8 cellular contexts compared by ENCODE assay signal in the genomic region with DNA sequence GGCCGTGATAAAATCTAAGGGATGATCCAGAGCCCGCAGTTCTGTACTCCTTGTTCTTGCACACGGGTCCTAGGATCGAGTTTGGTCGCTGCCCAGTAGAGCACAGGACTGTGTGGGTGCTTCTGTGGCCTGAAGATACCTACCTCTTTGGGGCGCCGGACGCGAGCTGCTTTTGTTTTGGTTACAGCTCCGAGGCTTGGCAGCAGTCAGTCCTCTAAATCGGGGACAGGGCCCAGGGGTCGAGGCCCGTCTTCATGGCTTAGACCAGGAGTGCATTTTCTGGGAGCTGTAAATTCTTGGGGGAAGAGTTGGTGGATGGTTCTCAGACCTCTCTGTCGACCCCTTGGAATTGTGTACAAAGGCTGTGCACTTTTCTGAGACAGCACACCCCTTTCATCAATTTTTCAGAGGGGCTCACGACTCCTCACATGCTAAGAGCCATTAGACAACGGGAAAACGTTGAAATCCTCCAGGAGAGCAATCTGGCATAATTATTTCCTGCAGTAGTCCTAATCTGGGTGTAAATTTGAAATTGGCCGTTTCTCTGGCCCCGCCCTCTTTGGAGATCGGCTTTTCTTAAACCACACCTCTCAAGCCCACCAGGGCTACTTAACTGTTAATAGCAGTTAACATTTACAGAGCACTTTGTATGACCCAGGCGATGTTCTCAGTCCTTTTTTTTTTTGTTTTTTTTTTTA. TPM values are rescaled to one million over a fixed set of nuclear protein-coding genes. Genes with fewer than 3 reads are reported as not detected.
DNase-seq lines count a peak whose midpoint lies in the region; ATAC-seq and TF ChIP-seq lines count a peak whose summit lies in the region.

No MANE protein-coding gene starts in this region.

- H3K9me2 ChIP-seq in OCI-LY1 (ENCODE audit: low read depth, low read length): no peaks in the 10 kb centered on the region

- H3K4ac ChIP-seq in neuronal stem cell (ENCODE audit: low read length): no peak overlapping the region

- H3K4me3 ChIP-seq in A673 (ENCODE audit: low read depth, low read length, poor library complexity, severe bottlenecking) (peak overlapping the region; percentile 95), OCI-LY1 (ENCODE audit: low read depth, low read length, poor library complexity, severe bottlenecking) (peak overlapping the region; percentile 86), neuronal stem cell (ENCODE audit: low read length in 2 of 2) (peak overlapping the region; percentile 88 to 96)

- no peak overlapping the region for H2BK120ac ChIP-seq in neuronal stem cell (ENCODE audit: low read depth, low read length)

- H3K27ac ChIP-seq in A673 (ENCODE audit: low read depth, low read length, poor library complexity, severe bottlenecking) (peak overlapping the region; percentile 66), OCI-LY1 (ENCODE audit: low read depth, low read length, poor library complexity, severe bottlenecking) (peak overlapping the region; percentile 61), neuronal stem cell (replicated peaks; ENCODE audit: low read length) (no peak overlapping the region)

- H2AK5ac ChIP-seq in neuronal stem cell (ENCODE audit: low read depth, low read length): no peak overlapping the region

- H3F3A ChIP-seq in OCI-LY1 (ENCODE audit: insufficient read depth, low read length): peaks cover 3% of the 10 kb centered on the region; the same call in 1 of the 2 replicates

- H3K4me2 ChIP-seq in OCI-LY1 (ENCODE audit: low read length) (peak overlapping the region; percentile 91), neuronal stem cell (ENCODE audit: insufficient read depth, low read length, poor library complexity, severe bottlenecking) (peak overlapping the region; percentile 73)

- TF ChIP-seq CTCF in A673 (conservative IDR thresholded peaks at IDR 0.05; ENCODE audit: low read depth, low read length) (no peak), OCI-LY1 (IDR thresholded peaks at IDR 0.05; ENCODE audit: low read length) (no peak)

- H3K23ac ChIP-seq in neuronal stem cell (ENCODE audit: low read depth, low read length, poor library complexity): no peak overlapping the region

- H3K14ac ChIP-seq in neuronal stem cell (ENCODE audit: low read length): no peak overlapping the region

- H2AFZ ChIP-seq in OCI-LY1 (ENCODE audit: low read length) (peak overlapping the region; percentile 8; the same call in 1 of the 2 replicates), neuronal stem cell (ENCODE audit: low read length) (peak overlapping the region; percentile 97)

- peak; percentile 4 for ATAC-seq in GM18517 (IDR thresholded peaks at IDR 0.05; ENCODE audit: unreplicated experiment)
- ATAC-seq in HG03097 (IDR thresholded peaks at IDR 0.05; ENCODE audit: low FRiP score, unreplicated experiment): peak; percentile 12

- H3K18ac ChIP-seq in neuronal stem cell (ENCODE audit: low read length): peak overlapping the region; percentile 58

- WGBS in neuronal stem cell (ENCODE audit: extremely low coverage in 2 of 2, insufficient read length in 2 of 2, insufficient replicate concordance in 1 of 2), 2 donors: no CpG with 5 or more reads among the region's 21 CpGs

- H3K27me3 ChIP-seq in A673 (replicated peaks; ENCODE audit: insufficient read depth, low read depth, low read length, poor library complexity): no peaks in the 10 kb centered on the region
- H3K27me3 ChIP-seq in OCI-LY1 (ENCODE audit: insufficient read depth, low read length): no peaks in the 10 kb centered on the region
- no peaks in the 10 kb centered on the region for H3K27me3 ChIP-seq in neuronal stem cell (ENCODE audit: control insufficient read depth in 3 of 3, insufficient read depth in 3 of 3, low read depth in 1 of 3, low read length in 3 of 3)

- no peaks in the 10 kb centered on the region for H4K20me1 ChIP-seq in OCI-LY1 (ENCODE audit: insufficient read depth, low read length)

- no peaks in the 10 kb centered on the region for H3K79me1 ChIP-seq in neuronal stem cell (ENCODE audit: low read depth, low read length)

- H3K79me2 ChIP-seq in OCI-LY1 (ENCODE audit: insufficient read depth, low read length): peaks cover 12% of the 10 kb centered on the region

- intact Hi-C loops in A673 (cut with micrococcal nuclease; ENCODE audit: unreplicated experiment): no loop called here

- no peak overlapping the region for H2BK15ac ChIP-seq in neuronal stem cell (ENCODE audit: low read length)

- H3K36me3 ChIP-seq in A673 (ENCODE audit: insufficient read depth, low read length, poor library complexity, severe bottlenecking) (peaks cover 38% of the 10 kb centered on the region), OCI-LY1 (ENCODE audit: insufficient read depth, low read length) (peaks cover 35% of the 10 kb centered on the region; the same call in 1 of the 2 replicates), neuronal stem cell (replicated peaks in 1 of 2; ENCODE audit: control insufficient read depth in 2 of 2, insufficient read depth in 2 of 2, low read length in 2 of 2) (peaks cover 11 to 41% of the 10 kb centered on the region in 2 donors)

- H2BK12ac ChIP-seq in neuronal stem cell (ENCODE audit: low read length): no peak overlapping the region

- peak overlapping the region; percentile 91 for H3K9ac ChIP-seq in OCI-LY1 (ENCODE audit: low read length)
- peak overlapping the region; percentile 5 for H3K9ac ChIP-seq in neuronal stem cell (ENCODE audit: low read depth, low read length, poor library complexity)

- H2BK5ac ChIP-seq in neuronal stem cell (ENCODE audit: low read length): no peak overlapping the region

- H4K8ac ChIP-seq in neuronal stem cell (ENCODE audit: low read depth, low read length): no peak overlapping the region

- H3K4me1 ChIP-seq in A673 (ENCODE audit: insufficient read depth, low read length, poor library complexity, severe bottlenecking) (peaks cover 23% of the 10 kb centered on the region), OCI-LY1 (ENCODE audit: insufficient read depth, low read length, severe bottlenecking) (peaks cover 42% of the 10 kb centered on the region), neuronal stem cell (ENCODE audit: control insufficient read depth in 2 of 2, insufficient read depth in 1 of 2, low read depth in 1 of 2, low read length in 2 of 2) (peaks cover 0 to 2% of the 10 kb centered on the region in 2 donors)

- POLR2A ChIA-PET in A673 (lab: Charles Lee; ENCODE audit: low non-redundant PET): interaction anchor here (0.6 kb wide), 1 partner anchor 84 kb away, joined by 3 read pairs; no protein-coding TSS in a partner anchor

- CTCF ChIA-PET in A673 (lab: Charles Lee): interaction anchor here (0.5 kb wide), 2 partner anchors 18 to 197 kb away, joined by 5 read pairs; no protein-coding TSS in a partner anchor

- no peak overlapping the region for H4K91ac ChIP-seq in neuronal stem cell (ENCODE audit: low read depth, low read length, poor library complexity)

- H3K9me3 ChIP-seq in A673 (ENCODE audit: low read depth, low read length, poor library complexity, severe bottlenecking): no peaks in the 10 kb centered on the region
- H3K9me3 ChIP-seq in OCI-LY1 (ENCODE audit: low read length): no peaks in the 10 kb centered on the region
- H3K9me3 ChIP-seq in neuronal stem cell (replicated peaks in 1 of 2; ENCODE audit: control insufficient read depth in 2 of 2, insufficient read depth in 1 of 2, low read depth in 1 of 2, low read length in 2 of 2): no peaks in the 10 kb centered on the region

- BruUV-seq in A673 (replicated peaks; lab: Mats Ljungman, UMichigan): no TSS peak

- DNase-seq in A673 (ENCODE audit: low spot score): peak; percentile 65
- DNase-seq in activated effector memory CD4-positive, alpha-beta T cell treated with anti-CD3 and anti-CD28 coated beads, Interleukin-2, amount 50 U/mL, for 16 hours: peak; percentile 78
- DNase-seq in foreskin melanocyte: peak; percentile 7
- peak; percentile 4 for DNase-seq in neuronal stem cell (ENCODE audit: low spot score)
- DNase-seq in NCI-H1048 (lab: John Stamatoyannopoulos, UW): no peak

RNA-seq across cellular contexts. Expression of a gene that starts 0.9 kb away (rescaled TPM):
- total RNA-seq in A673 (2021): 19.7 and 23.8 TPM in 2 replicates
- polyA plus RNA-seq in neuronal stem cell (2013, experiment 1 of 2): 9.6 TPM
- polyA plus RNA-seq in neuronal stem cell (2013, experiment 2 of 2): 10.3 TPM

RNA-seq across cellular contexts. Expression of a gene that starts 38.8 kb away (rescaled TPM):
- 1,099 and 1,147 TPM in 2 replicates for total RNA-seq in A673 (2021)
- 3,875 TPM for polyA plus RNA-seq in neuronal stem cell (2013, experiment 1 of 2)
- polyA plus RNA-seq in neuronal stem cell (2013, experiment 2 of 2): 3,871 TPM

RNA-seq across cellular contexts. Expression of a gene that starts 48.4 kb away (rescaled TPM):
- 21.7 and 22.4 TPM in 2 replicates for total RNA-seq in A673 (2021)
- polyA plus RNA-seq in neuronal stem cell (2013, experiment 1 of 2): 6.0 TPM
- polyA plus RNA-seq in neuronal stem cell (2013, experiment 2 of 2): 6.1 TPM

RNA-seq across cellular contexts. Expression of a gene that starts 53.7 kb away (rescaled TPM):
- 36.4 and 37.6 TPM in 2 replicates for total RNA-seq in A673 (2021)
- 11.2 TPM for polyA plus RNA-seq in neuronal stem cell (2013, experiment 1 of 2)
- 11.8 TPM for polyA plus RNA-seq in neuronal stem cell (2013, experiment 2 of 2)
